ENCODE assay signal across 29 cellular contexts in the genomic region with DNA sequence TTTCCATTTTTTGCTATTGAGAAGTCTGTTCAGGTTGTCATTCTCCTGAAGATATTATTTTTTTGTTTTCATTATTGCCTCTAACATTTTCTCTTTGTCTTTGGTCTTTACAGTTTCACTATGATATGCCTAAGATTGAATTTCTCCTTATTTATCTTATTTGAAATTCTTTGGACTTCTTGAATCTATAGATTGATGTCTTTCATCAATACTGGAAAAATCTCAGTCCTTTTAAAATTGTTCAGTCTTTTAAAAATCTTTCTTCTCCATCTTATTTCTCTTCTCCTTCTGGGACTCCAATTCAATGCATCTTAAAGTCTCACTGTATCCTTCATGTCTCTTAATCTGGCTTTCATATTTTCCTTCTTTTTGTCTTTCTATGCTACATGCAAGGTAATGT.
"Had no signal": no experiment of that assay in that cellular context is flagged by ENCODE, and none has a peak within 500 bp of the region (broad histone marks: within the 10 kb centered on the region; RNA-seq: fewer than 3 reads in every experiment).

No MANE protein-coding gene starts in this region.

- H3K9me3 ChIP-seq: adrenal gland, ascending aorta, body of pancreas, breast epithelium had no signal

- H3K36me3 ChIP-seq: adrenal gland, ascending aorta, brain microvascular endothelial cell, breast epithelium, cardiac muscle cell had no signal

- H3K27ac ChIP-seq: adrenal gland, ascending aorta, body of pancreas, brain microvascular endothelial cell, breast epithelium, cardiac muscle cell had no signal

- DNase-seq: activated effector memory CD4-positive, alpha-beta T cell treated with anti-CD3 and anti-CD28 coated beads, Interleukin-2, amount 50 U/mL, for 16 hours; activated effector memory CD4-positive, alpha-beta T cell treated with Interleukin-2 at 50 U/mL for 16 hours; activated gamma-delta T cell; activated gamma-delta T cell treated with Interleukin-2 at 50 U/mL for 16 hours; activated naive CD4-positive, alpha-beta T cell; activated naive CD4-positive, alpha-beta T cell treated with anti-CD3 and anti-CD28 coated beads for 36 hours; activated naive CD4-positive, alpha-beta T cell treated with anti-CD3 and anti-CD28 coated beads, Interleukin-2, amount 10 ng/mL, durations not matched to agents 7 days and 5 days; activated naive CD4-positive, alpha-beta T cell treated with anti-CD3 and anti-CD28 coated beads, Interleukin-2, amount 50 U/mL, for 16 hours; activated naive CD4-positive, alpha-beta T cell treated with Interleukin-2 at 50 U/mL for 16 hours; activated naive CD8-positive, alpha-beta T cell treated with anti-CD3 and anti-CD28 coated beads for 36 hours; activated naive CD8-positive, alpha-beta T cell treated with anti-CD3 and anti-CD28 coated beads, Interleukin-2, amount 10 ng/mL, durations not matched to agents 7 days and 5 days; activated naive CD8-positive, alpha-beta T cell treated with anti-CD3 and anti-CD28 coated beads, Interleukin-2, amount 50 U/mL, for 24 hours; activated T-cell treated with anti-CD3 and anti-CD28 coated beads, Interleukin-2, amount 50 U/mL, for 24 hours; activated T-cell treated with anti-CD3 and anti-CD28 coated beads, Interleukin-2, amount 50 U/mL, for 4 hours; activated T-cell treated with anti-CD3 and anti-CD28 coated beads, Interleukin-2, amount 50 U/mL, for 48 hours; activated T-cell treated with anti-CD3 and anti-CD28 coated beads, Interleukin-2, amount 50 U/mL, for 72 hours; adrenal gland; amniotic stem cell; amygdala; anterior cingulate cortex; aorta; body of pancreas; brain microvascular endothelial cell; caudate nucleus; central memory CD4-positive, alpha-beta T cell; cerebellar nuclear complex had no signal

- H3K4me3 ChIP-seq: adrenal gland, ascending aorta, body of pancreas, breast epithelium, cardiac muscle cell had no signal

- H3K27me3 ChIP-seq: adrenal gland, ascending aorta, body of pancreas, brain microvascular endothelial cell, breast epithelium, cardiac muscle cell had no signal

- H3K4me1 ChIP-seq: adrenal gland, ascending aorta, body of pancreas, breast epithelium had no signal
